In genomic region chr1:65429806-65430205, GRCh38 we compare ENCODE assay signal across 10 cellular contexts. TPM values are rescaled to one million over a fixed set of nuclear protein-coding genes. Genes with fewer than 3 reads are reported as not detected.
A peak's percentile ranks its signal among the peaks of the same experiment; 100 is the strongest.
DNase-seq lines count a peak whose midpoint lies in the region; ATAC-seq and TF ChIP-seq lines count a peak whose summit lies in the region.
"Had no signal": no experiment of that assay in that cellular context is flagged by ENCODE, and none has a peak within 500 bp of the region (broad histone marks: within the 10 kb centered on the region; RNA-seq: fewer than 3 reads in every experiment).

No MANE protein-coding gene starts in this region.

- no peaks in the 10 kb centered on the region for H3K27me3 Mint-ChIP-seq in naive thymus-derived CD4-positive, alpha-beta T cell
- H3K27me3 Mint-ChIP-seq: effector memory CD8-positive, alpha-beta T cell had no signal

- no peak overlapping the region for H3K4me3 Mint-ChIP-seq in naive thymus-derived CD4-positive, alpha-beta T cell
- H3K4me3 Mint-ChIP-seq: effector memory CD8-positive, alpha-beta T cell had no signal

- H3K27ac ChIP-seq in BLaER1 treated with 17β-estradiol and CSF1 and Interleukin-3, amounts not matched to agents 10 nM and 100 nM: peak overlapping the region in 9 of 11 experiments; percentile 23 to 78 (median 63); a peak in 15 of 22 replicates
- H3K27ac ChIP-seq in PC-3 (ENCODE audit: low read length) (peak overlapping the region; percentile 68), esophagus (ENCODE audit: low read depth in 2 of 2, low read length in 1 of 2) (peak overlapping the region; percentile 33 to 74)
- H3K27ac ChIP-seq in naive thymus-derived CD4-positive, alpha-beta T cell (ENCODE audit: low read depth, low read length): no peak overlapping the region

- no peaks in the 10 kb centered on the region for H3K27me3 ChIP-seq in BLaER1 treated with 17β-estradiol and CSF1 and Interleukin-3, amounts not matched to agents 10 nM and 100 nM
- no peaks in the 10 kb centered on the region for H3K27me3 ChIP-seq in PC-3 (ENCODE audit: low read length)
- H3K27me3 ChIP-seq in esophagus (ENCODE audit: control insufficient read depth in 1 of 2, insufficient read depth in 2 of 2, low read length in 2 of 2): no peaks in the 10 kb centered on the region
- H3K27me3 ChIP-seq in naive thymus-derived CD4-positive, alpha-beta T cell (ENCODE audit: control insufficient read depth in 2 of 2, insufficient read depth in 2 of 2, low read length in 2 of 2): no peaks in the 10 kb centered on the region

- TF ChIP-seq POLR2A in lower leg skin (IDR thresholded peaks at IDR 0.05): no peak

- H2AFZ ChIP-seq in PC-3 (ENCODE audit: low read length): peak overlapping the region; percentile 47; the same call in 1 of the 2 replicates

- no peaks in the 10 kb centered on the region for H3K9me3 Mint-ChIP-seq in naive thymus-derived CD4-positive, alpha-beta T cell
- H3K9me3 Mint-ChIP-seq: effector memory CD8-positive, alpha-beta T cell had no signal

- H3K36me3 Mint-ChIP-seq in naive thymus-derived CD4-positive, alpha-beta T cell: peaks cover 12 to 36% (median 25%) of the 10 kb centered on the region in 5 donors

- H3K9me2 ChIP-seq in PC-3 (replicated peaks; ENCODE audit: low read length): no peaks in the 10 kb centered on the region

- H3F3A ChIP-seq in PC-3 (ENCODE audit: low read length, unreplicated experiment): peaks cover 4% of the 10 kb centered on the region

- peaks cover 11 to 32% (median 19%) of the 10 kb centered on the region in 10 experiments for H3K4me1 ChIP-seq in BLaER1 treated with 17β-estradiol and CSF1 and Interleukin-3, amounts not matched to agents 10 nM and 100 nM
- H3K4me1 ChIP-seq in PC-3 (ENCODE audit: insufficient read depth, low read length) (peaks cover 36% of the 10 kb centered on the region), esophagus (ENCODE audit: control insufficient read depth in 2 of 2, insufficient read depth in 2 of 2, low read length in 1 of 2) (peaks cover 0 to 3% of the 10 kb centered on the region in 2 donors)
- H3K4me1 ChIP-seq in naive thymus-derived CD4-positive, alpha-beta T cell (ENCODE audit: control insufficient read depth in 2 of 2, insufficient read depth in 2 of 2, low read length in 2 of 2): no peaks in the 10 kb centered on the region

- DNase-seq in PC-3 (peak; percentile 83), non-pigmented ciliary epithelial cell (ENCODE audit: low read depth) (peak; percentile 69), OCI-M2 (lab: John Stamatoyannopoulos, UW; ENCODE audit: unreplicated experiment) (no peak), lower leg skin (ENCODE audit: low spot score in 2 of 2) (no peak)
- DNase-seq in naive thymus-derived CD4-positive, alpha-beta T cell: no peak
- no peak for DNase-seq in NK-92 treated with Interleukin-12 subunit alpha and Interleukin-12 subunit beta, amount 100 ng/mL, for 24 hours (lab: John Stamatoyannopoulos, UW)
- DNase-seq: activated CD4-positive, alpha-beta T cell treated with anti-CD3 and anti-CD28 coated beads for 48 hours; effector memory CD8-positive, alpha-beta T cell had no signal

- no TSS peak for BruUV-seq in PC-3 (replicated peaks; lab: Mats Ljungman, UMichigan)

- CTCF ChIA-PET in PC-3 (lab: Charles Lee): no interaction called here
- CTCF ChIA-PET in naive thymus-derived CD4-positive, alpha-beta T cell (lab: Charles Lee): interaction anchor here (0.8 to 1.5 kb wide), 4 partner anchors 9 to 258 kb away, joined by 3 to 5 read pairs (median 4); no protein-coding TSS in a partner anchor

- H3K4me2 ChIP-seq in BLaER1 treated with 17β-estradiol and CSF1 and Interleukin-3, amounts not matched to agents 10 nM and 100 nM: peak overlapping the region in 7 of 11 experiments; percentile 19 to 66 (median 49); a peak in 12 of 22 replicates
- H3K4me2 ChIP-seq in PC-3 (ENCODE audit: low read length): peak overlapping the region; percentile 76

- H3K4me3 ChIP-seq in BLaER1 treated with 17β-estradiol and CSF1 and Interleukin-3, amounts not matched to agents 10 nM and 100 nM: no peak overlapping the region
- H3K4me3 ChIP-seq in PC-3 (ENCODE audit: low read length) (peak overlapping the region; percentile 39), esophagus (ENCODE audit: low read depth in 1 of 2, low read length in 2 of 2) (no peak overlapping the region), lower leg skin (ENCODE audit: low read depth, poor library complexity, severe bottlenecking) (no peak overlapping the region)
- no peak overlapping the region for H3K4me3 ChIP-seq in naive thymus-derived CD4-positive, alpha-beta T cell (ENCODE audit: low read length)

- H3K79me2 ChIP-seq in PC-3 (ENCODE audit: low read length): peaks cover 7% of the 10 kb centered on the region

- 49 to 59% methylated on average over 7 of the region's 7 CpGs for WGBS in esophagus, 2 donors
- 55 to 56% methylated on average over 7 of the region's 7 CpGs for WGBS in lower leg skin, 2 donors

- peaks cover 0 to 53% (median 0%) of the 10 kb centered on the region in 11 experiments; a peak in 4 of 22 replicates for H4K20me1 ChIP-seq in BLaER1 treated with 17β-estradiol and CSF1 and Interleukin-3, amounts not matched to agents 10 nM and 100 nM
- H4K20me1 ChIP-seq in PC-3 (ENCODE audit: low read length): no peaks in the 10 kb centered on the region

- TF ChIP-seq CTCF in PC-3 (conservative IDR thresholded peaks at IDR 0.05; ENCODE audit: low read depth, low read length) (no peak), lower leg skin (IDR thresholded peaks at IDR 0.05) (no peak)

- peaks cover 64 to 89% (median 79%) of the 10 kb centered on the region in 11 experiments for H3K36me3 ChIP-seq in BLaER1 treated with 17β-estradiol and CSF1 and Interleukin-3, amounts not matched to agents 10 nM and 100 nM
- H3K36me3 ChIP-seq in PC-3 (ENCODE audit: low read depth, low read length) (0 out of 2 replicates have a peak, but pooled peaks cover 5% of the 10 kb centered on the region), esophagus (ENCODE audit: control insufficient read depth in 2 of 2, insufficient read depth in 2 of 2, low read length in 1 of 2) (peaks cover 12 to 13% of the 10 kb centered on the region in 2 donors)
- peaks cover 0 to 23% (median 0%) of the 10 kb centered on the region in 3 experiments for H3K36me3 ChIP-seq in naive thymus-derived CD4-positive, alpha-beta T cell (ENCODE audit: control insufficient read depth in 2 of 3, insufficient read depth in 3 of 3, low read length in 3 of 3)

- peak; percentile 64 for ATAC-seq in PC-3
- ATAC-seq in naive thymus-derived CD4-positive, alpha-beta T cell: no peak
- ATAC-seq: effector memory CD8-positive, alpha-beta T cell had no signal

- H3K4me1 Mint-ChIP-seq in naive thymus-derived CD4-positive, alpha-beta T cell: peaks cover 0 to 35% (median 4%) of the 10 kb centered on the region in 7 donors

- no peak overlapping the region for H3K27ac Mint-ChIP-seq in naive thymus-derived CD4-positive, alpha-beta T cell
- H3K27ac Mint-ChIP-seq: effector memory CD8-positive, alpha-beta T cell had no signal

- peak overlapping the region in 5 of 11 experiments; percentile 4 to 64 (median 45); a peak in 6 of 22 replicates for H3K9ac ChIP-seq in BLaER1 treated with 17β-estradiol and CSF1 and Interleukin-3, amounts not matched to agents 10 nM and 100 nM
- peak overlapping the region; percentile 7; the same call in 1 of the 2 replicates for H3K9ac ChIP-seq in PC-3 (ENCODE audit: low read length)

- intact Hi-C loops in PC-3 (cut with micrococcal nuclease): loop anchor here (5.0 to 10.0 kb wide), 2 partner anchors 257 to 685 kb away; partner anchors contain the start of gene RAVER2
- intact Hi-C loops in naive thymus-derived CD4-positive, alpha-beta T cell (cut with micrococcal nuclease): loop anchor here (1.0 to 10.0 kb wide), 8 partner anchors 10 to 1625 kb away; partner anchors contain the start of genes LEPR (in 1 of the 2), LEPROT (in 1 of the 2), RAVER2 (in 1 of the 2) and SLC35D1 (in 1 of the 2)
- intact Hi-C loops in lower leg skin (cut with DNase I; ENCODE audit: low total_unique reads): no loop called here

- POLR2A ChIA-PET in PC-3 (lab: Charles Lee; ENCODE audit: unreplicated experiment): interaction anchor here (0.6 kb wide), 1 partner anchor 10 kb away, joined by 38 read pairs; no protein-coding TSS in a partner anchor
- POLR2A ChIA-PET in naive thymus-derived CD4-positive, alpha-beta T cell (lab: Charles Lee): interaction anchor here (0.5 kb wide), 1 partner anchor 890 kb away, joined by 3 read pairs; no protein-coding TSS in a partner anchor

- H3K9me3 ChIP-seq in BLaER1 treated with 17β-estradiol and CSF1 and Interleukin-3, amounts not matched to agents 10 nM and 100 nM (replicated peaks in 1 of 11): peaks cover 0 to under 1% (median 0%) of the 10 kb centered on the region in 11 experiments; a peak in 2 of 22 replicates
- H3K9me3 ChIP-seq in PC-3 (ENCODE audit: low read length) (no peaks in the 10 kb centered on the region), esophagus (ENCODE audit: control insufficient read depth in 2 of 2, insufficient read depth in 1 of 2, low read depth in 1 of 2, low read length in 1 of 2) (no peaks in the 10 kb centered on the region)
- no peaks in the 10 kb centered on the region for H3K9me3 ChIP-seq in naive thymus-derived CD4-positive, alpha-beta T cell (ENCODE audit: control insufficient read depth in 2 of 3, low read length in 3 of 3)

RNA-seq across cellular contexts. Expression of gene LEPR, which starts 9.3 kb away (rescaled TPM):
- total RNA-seq in PC-3 (2014; rRNA removed): 0.46 TPM in 1 of 2 replicates, not detected in the other
- polyA plus RNA-seq in esophagus: 1 to 10 TPM; 1.2 to 2.6 TPM
- total RNA-seq in naive thymus-derived CD4-positive, alpha-beta T cell: 1 to 10 TPM; 1.2 to 3.0 (median 1.8) TPM
- 1 to 10 TPM; 2.0 TPM for polyA plus RNA-seq in naive thymus-derived CD4-positive, alpha-beta T cell
- 10 to 100 TPM in 3 of 4 donors, 1 to 10 TPM in 1; 5.1 to 12.9 (median 11.0) TPM for total RNA-seq in lower leg skin

RNA-seq across cellular contexts. Expression of gene LEPROT, which starts 9.3 kb away (rescaled TPM):
- 16.9 and 18.4 TPM in 2 replicates for total RNA-seq in PC-3 (2014; rRNA removed)
- polyA plus RNA-seq in esophagus: 10 to 100 TPM; 23.2 to 26.4 TPM
- total RNA-seq in naive thymus-derived CD4-positive, alpha-beta T cell: 10 to 100 TPM; 20.8 to 26.3 (median 26.0) TPM
- 10 to 100 TPM; 11.8 to 15.2 TPM for polyA plus RNA-seq in naive thymus-derived CD4-positive, alpha-beta T cell
- 10 to 100 TPM; 28.5 to 49.2 (median 32.3) TPM for total RNA-seq in lower leg skin

Comparison
In these comparisons a context has a peak if more than half of its experiments do, and no peak if none do; other contexts are left out.
1. DNase-seq: peak in PC-3 (single experiment) and non-pigmented ciliary epithelial cell (single experiment); none in naive thymus-derived CD4-positive, alpha-beta T cell (0 of 9), OCI-M2 (single experiment), NK-92 treated with Interleukin-12 subunit alpha and Interleukin-12 subunit beta, amount 100 ng/mL, for 24 hours (single experiment) and lower leg skin (0 of 2).